ENCODE assay signal across 26 cellular contexts in genomic region chrX:151921292-151921691, GRCh38. TPM values are rescaled to one million over a fixed set of nuclear protein-coding genes. Genes with fewer than 3 reads are reported as not detected.
DNase-seq lines count a peak whose midpoint lies in the region; ATAC-seq and TF ChIP-seq lines count a peak whose summit lies in the region.
"Had no signal": no experiment of that assay in that cellular context is flagged by ENCODE, and none has a peak within 500 bp of the region (broad histone marks: within the 10 kb centered on the region; RNA-seq: fewer than 3 reads in every experiment).

No MANE protein-coding gene starts in this region.

- H3K36me3 ChIP-seq in PC-9 (ENCODE audit: low read depth): 0 out of 2 replicates have a peak, but pooled peaks cover 5% of the 10 kb centered on the region
- H3K36me3 ChIP-seq in spleen: no peaks in the 10 kb centered on the region
- H3K36me3 ChIP-seq in testis (ENCODE audit: low read depth, missing control alignments): no peaks in the 10 kb centered on the region
- H3K36me3 ChIP-seq: BE2C, BLaER1 had no signal

- no peaks in the 10 kb centered on the region for H3K27me3 ChIP-seq in PC-9 (ENCODE audit: insufficient read depth, low read depth)
- H3K27me3 ChIP-seq in spleen (replicated peaks in 1 of 7): no peaks in the 10 kb centered on the region
- H3K27me3 ChIP-seq in testis: no peaks in the 10 kb centered on the region
- H3K27me3 ChIP-seq: BE2C had no signal

- no peak for DNase-seq in PC-9
- DNase-seq in spleen: peak; percentile 54
- no peak for DNase-seq in testis
- no peak for DNase-seq in NCI-H226
- DNase-seq: 8988T; ACHN; BE2C; C1 segment of cervical spinal cord; CD4-positive, alpha-beta memory T cell; CD4-positive, CD25-positive, alpha-beta regulatory T cell; CD8-positive, alpha-beta memory T cell; COR-L47; DMS 273 treated with DMSO at 0.1 percent for 48 hours; DMS153; DMS53; DMS79; DND-41; EL; GDM1 had no signal

- H3K4me2 ChIP-seq in PC-9: peak overlapping the region; percentile 84
- H3K4me2 ChIP-seq: BLaER1 had no signal

- TF ChIP-seq CTCF in PC-9 (conservative IDR thresholded peaks at IDR 0.05) (no peak), spleen (IDR thresholded peaks at IDR 0.05 in 8 of 11, conservative IDR thresholded peaks at IDR 0.05 in 3 of 11) (no peak), testis (IDR thresholded peaks at IDR 0.05) (no peak)

- POLR2A ChIA-PET in PC-9 (lab: Charles Lee; ENCODE audit: unreplicated experiment): no interaction called here

- no peaks in the 10 kb centered on the region for H3K9me3 ChIP-seq in PC-9 (ENCODE audit: insufficient read depth, low read depth)
- H3K9me3 ChIP-seq in spleen: no peaks in the 10 kb centered on the region
- no peaks in the 10 kb centered on the region for H3K9me3 ChIP-seq in testis
- H3K9me3 ChIP-seq: BE2C had no signal

- CTCF ChIA-PET in PC-9 (lab: Charles Lee): no interaction called here

- H3K27ac ChIP-seq in PC-9 (no peak overlapping the region), spleen (no peak overlapping the region), testis (no peak overlapping the region)
- H3K27ac ChIP-seq: BLaER1 had no signal

- H3K4me3 ChIP-seq in PC-9: no peak overlapping the region; the same call in 1 of the 2 replicates
- H3K4me3 ChIP-seq in spleen: no peak overlapping the region
- H3K4me3 ChIP-seq in testis: no peak overlapping the region
- H3K4me3 ChIP-seq: BLaER1 had no signal

- intact Hi-C loops in PC-9 (cut with micrococcal nuclease; ENCODE audit: unreplicated experiment): no loop called here
- intact Hi-C loops in spleen (cut with DNase I; ENCODE audit: low total_unique reads): no loop called here
- intact Hi-C loops in testis (cut with DNase I; ENCODE audit: low total_unique reads): no loop called here

- peaks cover 21% of the 10 kb centered on the region for H3F3A ChIP-seq in PC-9 (ENCODE audit: insufficient read depth, low read depth)

- no TSS peak for BruUV-seq in PC-9 (replicated peaks; lab: Mats Ljungman, UMichigan)

- TF ChIP-seq POLR2A in spleen (IDR thresholded peaks at IDR 0.05) (no peak), testis (IDR thresholded peaks at IDR 0.05) (no peak)

- H2AFZ ChIP-seq in PC-9: no peak overlapping the region

- 82 to 96% (median 88%) methylated on average over 5 to 10 of the region's 10 CpGs for WGBS in spleen, 5 donors
- WGBS in testis, 2 donors: 95 to 100% methylated on average over 4 to 10 of the region's 10 CpGs

- no peak for ATAC-seq in HG02763 (IDR thresholded peaks at IDR 0.05; ENCODE audit: unreplicated experiment)

- peaks cover 32% of the 10 kb centered on the region for H3K79me2 ChIP-seq in PC-9 (ENCODE audit: low read depth)

- no peaks in the 10 kb centered on the region for H3K9me2 ChIP-seq in PC-9 (ENCODE audit: insufficient read depth)

- peaks cover 18% of the 10 kb centered on the region; the same call in 1 of the 2 replicates for H4K20me1 ChIP-seq in PC-9 (ENCODE audit: insufficient read depth)
- H4K20me1 ChIP-seq: BLaER1 had no signal

- no peaks in the 10 kb centered on the region for H3K4me1 ChIP-seq in PC-9 (replicated peaks; ENCODE audit: insufficient read depth)
- H3K4me1 ChIP-seq in spleen: no peaks in the 10 kb centered on the region
- H3K4me1 ChIP-seq in testis: no peaks in the 10 kb centered on the region
- H3K4me1 ChIP-seq: BE2C, BLaER1 had no signal

RNA-seq across cellular contexts. Expression of gene MAGEA4, which starts 8.6 kb away (rescaled TPM):
- total RNA-seq in PC-9 (2021) (not detected in 2 replicates), spleen (not detected), testis (10 to 100 TPM; 43.4 to 59.3 TPM)
- polyA plus RNA-seq in spleen (not detected), testis (ENCODE audit: insufficient read depth, low read depth, low replicate concordance) (52.3 TPM)
- total RNA-seq: A673; CD4-positive, alpha-beta memory T cell; CD4-positive, CD25-positive, alpha-beta regulatory T cell; CD8-positive, alpha-beta memory T cell; Daoy; G401 had no signal
- polyA plus RNA-seq: AG04450; CD14-positive monocyte; CD4-positive, alpha-beta memory T cell; CD4-positive, CD25-positive, alpha-beta regulatory T cell; CD8-positive, alpha-beta memory T cell had no signal

RNA-seq across cellular contexts. Expression of gene GABRE, which starts 53.2 kb away (rescaled TPM):
- total RNA-seq in PC-9 (2021) (22.1 and 24.5 TPM in 2 replicates), spleen (10 to 100 TPM; 11.2 to 32.6 (median 21.4) TPM), testis (1 to 10 TPM; 7.9 to 9.7 TPM)
- polyA plus RNA-seq in spleen (1 to 10 TPM; 1.8 to 7.4 (median 6.1) TPM), testis (ENCODE audit: insufficient read depth, low read depth, low replicate concordance) (9.3 TPM)
- total RNA-seq: A673; CD4-positive, alpha-beta memory T cell; CD4-positive, CD25-positive, alpha-beta regulatory T cell; CD8-positive, alpha-beta memory T cell; G401 had no signal
- polyA plus RNA-seq: CD14-positive monocyte; CD4-positive, alpha-beta memory T cell; CD4-positive, CD25-positive, alpha-beta regulatory T cell; CD8-positive, alpha-beta memory T cell had no signal

Comparison
In these comparisons a context has a peak if more than half of its experiments do, and no peak if none do; other contexts are left out.
1. RNA of gene MAGEA4, which starts 8.6 kb away (total RNA-seq): 43.4 to 59.3 TPM in testis; not detected in PC-9 and not detected in spleen; every median in the first group is over 10 times any median in the second.